15 cellular contexts compared by ENCODE assay signal in the genomic region with DNA sequence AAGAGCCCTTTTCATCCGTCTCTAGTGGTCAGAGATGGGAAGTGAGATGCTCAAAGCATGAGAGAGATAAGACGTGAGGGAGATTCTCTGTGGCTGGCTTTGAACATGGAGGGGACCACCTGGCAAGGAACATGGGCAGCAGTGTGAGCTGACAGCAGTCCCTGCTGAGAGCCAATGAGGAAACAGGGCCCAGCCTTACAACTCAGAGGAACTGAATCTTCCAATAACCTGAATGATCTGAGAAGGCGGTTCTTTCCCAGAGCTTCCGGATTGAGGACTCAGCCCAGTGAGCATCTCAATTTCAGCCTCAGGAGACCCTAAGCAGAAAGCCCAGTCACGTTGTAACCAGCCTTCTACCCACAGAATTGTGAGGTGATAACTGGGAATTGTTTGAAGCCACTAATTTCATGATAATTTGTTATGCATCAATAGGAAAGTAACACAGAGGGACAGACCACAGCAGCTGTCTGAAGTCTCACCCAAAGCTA. TPM values are rescaled to one million over a fixed set of nuclear protein-coding genes. Genes with fewer than 3 reads are reported as not detected.
DNase-seq lines count a peak whose midpoint lies in the region; ATAC-seq lines count a peak whose summit lies in the region.
"Had no signal": no experiment of that assay in that cellular context is flagged by ENCODE, and none has a peak within 500 bp of the region (broad histone marks: within the 10 kb centered on the region; RNA-seq: fewer than 3 reads in every experiment).

No MANE protein-coding gene starts in this region.

- no peak overlapping the region for H3K4me3 Mint-ChIP-seq in activated naive CD4-positive, alpha-beta T cell treated with anti-CD3 and anti-CD28 coated beads, Interleukin-2, amount 10 ng/mL, durations not matched to agents 7 days and 5 days
- H3K4me3 Mint-ChIP-seq in T-cell: peak overlapping the region in 1 of 3 donors; percentile 53

- H3K36me3 ChIP-seq in thymus (ENCODE audit: control insufficient read depth, insufficient read depth): peaks cover 4% of the 10 kb centered on the region
- H3K36me3 ChIP-seq: upper lobe of right lung had no signal

- ATAC-seq in HG02623 (IDR thresholded peaks at IDR 0.05; ENCODE audit: unreplicated experiment) (peak; percentile 27), T-cell (replicated peaks in 1 of 4) (no peak)
- ATAC-seq: HCT116, upper lobe of right lung had no signal

- CTCF ChIA-PET in activated naive CD4-positive, alpha-beta T cell treated with anti-CD3 and anti-CD28 coated beads, Interleukin-2, amount 10 ng/mL, durations not matched to agents 7 days and 5 days (lab: Charles Lee): no interaction called here
- CTCF ChIA-PET in T-cell (lab: Charles Lee): no interaction called here

- H3K4me1 Mint-ChIP-seq in activated naive CD4-positive, alpha-beta T cell treated with anti-CD3 and anti-CD28 coated beads, Interleukin-2, amount 10 ng/mL, durations not matched to agents 7 days and 5 days: peaks cover 83% of the 10 kb centered on the region
- H3K4me1 Mint-ChIP-seq in T-cell: peaks cover 90 to 97% (median 91%) of the 10 kb centered on the region in 3 donors

- DNase-seq in activated naive CD4-positive, alpha-beta T cell treated with anti-CD3 and anti-CD28 coated beads, Interleukin-2, amount 10 ng/mL, durations not matched to agents 7 days and 5 days: no peak
- no peak for DNase-seq in activated naive CD4-positive, alpha-beta T cell treated with Interleukin-2 at 50 U/mL for 16 hours
- DNase-seq in T-cell (no peak), amniotic stem cell (lab: John Stamatoyannopoulos, UW) (no peak), LoVo (ENCODE audit: low spot score) (no peak), NCI-H2171 (lab: John Stamatoyannopoulos, UW) (no peak)
- DNase-seq: ACHN, occipital lobe, SK-N-SH, upper lobe of right lung had no signal

- peaks cover 64% of the 10 kb centered on the region for H3K4me1 ChIP-seq in thymus (ENCODE audit: control insufficient read depth, insufficient read depth, low read length)

- H3K27ac Mint-ChIP-seq in activated naive CD4-positive, alpha-beta T cell treated with anti-CD3 and anti-CD28 coated beads, Interleukin-2, amount 10 ng/mL, durations not matched to agents 7 days and 5 days: peak overlapping the region; percentile 28
- H3K27ac Mint-ChIP-seq in T-cell: peak overlapping the region; percentile 98 to 100

- no peak overlapping the region for H3K4me3 ChIP-seq in thymus (ENCODE audit: low read length)
- H3K4me3 ChIP-seq: upper lobe of right lung had no signal

- H3K27me3 ChIP-seq in thymus (ENCODE audit: control insufficient read depth, insufficient read depth): no peaks in the 10 kb centered on the region
- H3K27me3 ChIP-seq: upper lobe of right lung had no signal

- peak overlapping the region; percentile 26 for H3K27ac ChIP-seq in thymus (ENCODE audit: low read depth)
- H3K27ac ChIP-seq: upper lobe of right lung had no signal

- POLR2A ChIA-PET in T-cell (lab: Charles Lee): interaction anchor here in 1 of 2 donors (0.6 kb wide), 1 partner anchor 42 kb away, joined by 3 read pairs; no protein-coding TSS in a partner anchor

- no peaks in the 10 kb centered on the region for H3K9me3 ChIP-seq in thymus (ENCODE audit: control insufficient read depth)
- H3K9me3 ChIP-seq: SK-N-SH, upper lobe of right lung had no signal

- H3K9me3 Mint-ChIP-seq in activated naive CD4-positive, alpha-beta T cell treated with anti-CD3 and anti-CD28 coated beads, Interleukin-2, amount 10 ng/mL, durations not matched to agents 7 days and 5 days: peaks cover 3% of the 10 kb centered on the region
- peaks cover 0 to 4% (median 0%) of the 10 kb centered on the region in 3 donors for H3K9me3 Mint-ChIP-seq in T-cell

- H3K36me3 Mint-ChIP-seq in activated naive CD4-positive, alpha-beta T cell treated with anti-CD3 and anti-CD28 coated beads, Interleukin-2, amount 10 ng/mL, durations not matched to agents 7 days and 5 days: peaks cover 12% of the 10 kb centered on the region
- H3K36me3 Mint-ChIP-seq in T-cell: no peaks in the 10 kb centered on the region

- WGBS in thymus: 69% methylated on average over 5 of the region's 5 CpGs

- H3K27me3 Mint-ChIP-seq in activated naive CD4-positive, alpha-beta T cell treated with anti-CD3 and anti-CD28 coated beads, Interleukin-2, amount 10 ng/mL, durations not matched to agents 7 days and 5 days: peaks cover 4% of the 10 kb centered on the region
- no peaks in the 10 kb centered on the region for H3K27me3 Mint-ChIP-seq in T-cell

RNA-seq across cellular contexts. Expression of a gene that starts 33.9 kb away (rescaled TPM):
- total RNA-seq in T-cell: 100 to 1,000 TPM; 429 to 525 (median 494) TPM
- polyA plus RNA-seq in thymus: 99.0 TPM
- total RNA-seq: bronchial epithelial cell, NCI-H460 had no signal
- polyA plus RNA-seq: SK-N-SH had no signal
